In genomic region chr10:11931038-11931437, GRCh38 we compare ENCODE assay signal across 21 cellular contexts.
DNase-seq lines count a peak whose midpoint lies in the region; ATAC-seq and TF ChIP-seq lines count a peak whose summit lies in the region.
"Had no signal": no experiment of that assay in that cellular context is flagged by ENCODE, and none has a peak within 500 bp of the region (broad histone marks: within the 10 kb centered on the region; RNA-seq: fewer than 3 reads in every experiment).

No MANE protein-coding gene starts in this region.

- H3K4me3 Mint-ChIP-seq in CD4-positive, CD25-positive, alpha-beta regulatory T cell = no peak overlapping the region
- H3K4me3 Mint-ChIP-seq: CD4-positive, alpha-beta T cell; HFFc6 had no signal

- peaks cover 77% of the 10 kb centered on the region for H3K36me3 ChIP-seq in CD4-positive, CD25-positive, alpha-beta regulatory T cell (ENCODE audit: control insufficient read depth, insufficient read depth, low read length)
- H3K36me3 ChIP-seq in right lobe of liver (peaks cover 0 to 62% (median 28%) of the 10 kb centered on the region in 4 donors), smooth muscle cell (ENCODE audit: low read depth) (peaks cover 7% of the 10 kb centered on the region)

- H3K9ac ChIP-seq in smooth muscle cell (ENCODE audit: low read depth) = no peak overlapping the region

- no peak for DNase-seq in CD4-positive, CD25-positive, alpha-beta regulatory T cell
- DNase-seq in fibroblast of villous mesenchyme (ENCODE audit: low read depth) (peak; percentile 29), right lobe of liver (no peak), smooth muscle cell (lab: John Stamatoyannopoulos, UW; ENCODE audit: unreplicated experiment) (no peak), GM13977 (ENCODE audit: low spot score) (no peak), superior temporal gyrus (ENCODE audit: extremely low spot score) (no peak), midbrain (lab: John Stamatoyannopoulos, UW) (no peak)
- DNase-seq: CD4-positive, alpha-beta T cell; GOT3; HFFc6; IMR-90; KG1; MG63; NCI-H2029; NCI-H446; NCI-H524 treated with DMSO at 0.1 percent for 48 hours; NCI-H774; Right ventricle myocardium superior; RPMI8226 had no signal

- no peaks in the 10 kb centered on the region for H4K20me1 ChIP-seq in smooth muscle cell (ENCODE audit: low read depth)

- no peaks in the 10 kb centered on the region for H3K9me3 ChIP-seq in CD4-positive, CD25-positive, alpha-beta regulatory T cell (ENCODE audit: control insufficient read depth in 2 of 2, low read length in 2 of 2)
- no peaks in the 10 kb centered on the region for H3K9me3 ChIP-seq in right lobe of liver
- H3K9me3 ChIP-seq in smooth muscle cell (replicated peaks; ENCODE audit: low read depth) = no peaks in the 10 kb centered on the region
- H3K9me3 ChIP-seq: HAP-1, MG63, SJSA1 had no signal

- no peak for TF ChIP-seq POLR2A in right lobe of liver (IDR thresholded peaks at IDR 0.05)

- H3K27ac Mint-ChIP-seq in CD4-positive, CD25-positive, alpha-beta regulatory T cell = peak overlapping the region in 2 of 3 donors; percentile 7 to 26
- H3K27ac Mint-ChIP-seq: CD4-positive, alpha-beta T cell; HFFc6 had no signal

- H3K4me1 Mint-ChIP-seq in CD4-positive, CD25-positive, alpha-beta regulatory T cell = peaks cover 0 to 2% (median 0%) of the 10 kb centered on the region in 4 donors

- 71% methylated on average over 4 of the region's 4 CpGs for WGBS in right lobe of liver (ENCODE audit: insufficient coverage, low coverage, low lambda C conversion rate, missing lambda C conversion rate)
- WGBS in smooth muscle cell (ENCODE audit: low lambda C conversion rate) = 97% methylated on average over 4 of the region's 4 CpGs

- no peaks in the 10 kb centered on the region for H3K79me2 ChIP-seq in smooth muscle cell (ENCODE audit: low read depth)

- no peak overlapping the region for H3K4me3 ChIP-seq in CD4-positive, CD25-positive, alpha-beta regulatory T cell (ENCODE audit: low read depth, low read length)
- no peak overlapping the region for H3K4me3 ChIP-seq in fibroblast of villous mesenchyme (ENCODE audit: low read depth, low read length)
- no peak overlapping the region for H3K4me3 ChIP-seq in right lobe of liver
- H3K4me3 ChIP-seq in smooth muscle cell = no peak overlapping the region
- H3K4me3 ChIP-seq: HAP-1, MG63, SJSA1 had no signal

- H3F3A ChIP-seq in smooth muscle cell (ENCODE audit: low read depth) = peaks cover 10% of the 10 kb centered on the region

- H3K4me1 ChIP-seq in CD4-positive, CD25-positive, alpha-beta regulatory T cell (ENCODE audit: control insufficient read depth, insufficient read depth, low read length, poor library complexity, severe bottlenecking) = no peaks in the 10 kb centered on the region
- no peaks in the 10 kb centered on the region for H3K4me1 ChIP-seq in right lobe of liver
- H3K4me1 ChIP-seq in smooth muscle cell (ENCODE audit: low read depth) = no peaks in the 10 kb centered on the region
- H3K4me1 ChIP-seq: SJSA1 had no signal

- intact Hi-C loops in right lobe of liver (cut with DNase I) = no loop called here

- in situ Hi-C loops in GM13977 (cut with MboI; ENCODE audit: low pct_unique_long_range_greater_than_20kb, low sequenced_read_pairs, unreplicated experiment) = no loop called here

- H3K9me3 Mint-ChIP-seq in CD4-positive, CD25-positive, alpha-beta regulatory T cell = no peaks in the 10 kb centered on the region
- H3K9me3 Mint-ChIP-seq: CD4-positive, alpha-beta T cell; HFFc6 had no signal

- H3K36me3 Mint-ChIP-seq in CD4-positive, CD25-positive, alpha-beta regulatory T cell = peaks cover 50% of the 10 kb centered on the region

- ATAC-seq in CD4-positive, CD25-positive, alpha-beta regulatory T cell (ENCODE audit: low read depth in 2 of 2) = no peak
- ATAC-seq in right lobe of liver = peak; percentile 37 to 79 (median 53)

- H2AFZ ChIP-seq in smooth muscle cell (ENCODE audit: low read depth) = no peak overlapping the region

- no peaks in the 10 kb centered on the region for H3K27me3 Mint-ChIP-seq in CD4-positive, CD25-positive, alpha-beta regulatory T cell
- H3K27me3 Mint-ChIP-seq: CD4-positive, alpha-beta T cell had no signal

- TF ChIP-seq CTCF in fibroblast of villous mesenchyme (IDR thresholded peaks at IDR 0.05; ENCODE audit: insufficient read depth, low read depth, low read length) (no peak), right lobe of liver (IDR thresholded peaks at IDR 0.05) (no peak), smooth muscle cell (IDR thresholded peaks at IDR 0.05; ENCODE audit: borderline replicate concordance, insufficient read depth, poor library complexity, severe bottlenecking) (no peak), GM13977 (IDR thresholded peaks at IDR 0.05; ENCODE audit: extremely low read depth, insufficient read depth, missing control alignments) (no peak)

- H3K4me2 ChIP-seq in smooth muscle cell = peak overlapping the region; percentile 13

- H3K27ac ChIP-seq in CD4-positive, CD25-positive, alpha-beta regulatory T cell (ENCODE audit: insufficient read depth, low read length, poor library complexity, severe bottlenecking) = no peak overlapping the region
- no peak overlapping the region for H3K27ac ChIP-seq in right lobe of liver
- peak overlapping the region; percentile 57 for H3K27ac ChIP-seq in smooth muscle cell (ENCODE audit: low read depth)
- H3K27ac ChIP-seq: SJSA1 had no signal

- H3K27me3 ChIP-seq in CD4-positive, CD25-positive, alpha-beta regulatory T cell (ENCODE audit: control insufficient read depth, insufficient read depth, low read length) = no peaks in the 10 kb centered on the region
- no peaks in the 10 kb centered on the region for H3K27me3 ChIP-seq in right lobe of liver
- no peaks in the 10 kb centered on the region for H3K27me3 ChIP-seq in smooth muscle cell (ENCODE audit: low read depth)
- H3K27me3 ChIP-seq: MG63, SJSA1 had no signal

Comparison
In these comparisons a context has a peak if more than half of its experiments do, and no peak if none do; other contexts are left out.
1. ATAC-seq: peak in right lobe of liver (4 of 4); none in CD4-positive, CD25-positive, alpha-beta regulatory T cell (0 of 2).